Comparison of ENCODE assay signal across 10 cellular contexts in genomic region chr1:10724052-10724494, GRCh38.
DNase-seq lines count a peak whose midpoint lies in the region; FAIRE-seq and TF ChIP-seq lines count a peak whose summit lies in the region.
"Had no signal": no experiment of that assay in that cellular context is flagged by ENCODE, and none has a peak within 500 bp of the region (broad histone marks: within the 10 kb centered on the region; RNA-seq: fewer than 3 reads in every experiment).

No MANE protein-coding gene starts in this region.

- H3K4me1 ChIP-seq in breast epithelium (peaks cover 12 to 48% of the 10 kb centered on the region in 2 donors), muscle layer of duodenum (ENCODE audit: control insufficient read depth in 1 of 2, insufficient read depth in 2 of 2, low read length in 2 of 2) (peaks cover 0 to 38% of the 10 kb centered on the region in 2 donors)

- no peak for TF ChIP-seq CTCF in breast epithelium (IDR thresholded peaks at IDR 0.05)

- intact Hi-C loops in breast epithelium (cut with DNase I; ENCODE audit: low total_unique reads), result no loop called here

- no peaks in the 10 kb centered on the region for H3K9me3 ChIP-seq in breast epithelium
- no peaks in the 10 kb centered on the region for H3K9me3 ChIP-seq in muscle layer of duodenum (ENCODE audit: control insufficient read depth in 1 of 2, low read length in 2 of 2)

- H3K27ac ChIP-seq in breast epithelium (peak overlapping the region; percentile 90 to 91), muscle layer of duodenum (ENCODE audit: low read length) (peak overlapping the region; percentile 58)

- no peak overlapping the region for H3K4me3 ChIP-seq in breast epithelium
- H3K4me3 ChIP-seq in muscle layer of duodenum (ENCODE audit: low read depth in 1 of 2, low read length in 2 of 2), result no peak overlapping the region

- DNase-seq in COLO668 (lab: John Stamatoyannopoulos, UW; ENCODE audit: unreplicated experiment) (peak; percentile 87), NCI-H2081 (lab: John Stamatoyannopoulos, UW) (peak; percentile 71 to 86), breast epithelium (ENCODE audit: low spot score in 2 of 2) (peak; percentile 87 to 89), retina (no peak), kidney glomerular epithelial cell (lab: John Stamatoyannopoulos, UW) (no peak), GM12892 (ENCODE audit: insufficient read length) (no peak)
- no peak for DNase-seq in stimulated activated CD4-positive, alpha-beta T cell treated with anti-CD3 and anti-CD28 coated beads, Interleukin-12 subunit alpha, Interleukin-12 subunit beta, amount 100 ng/mL, for 4 hours
- DNase-seq: GOT3 had no signal

- H3K27me3 ChIP-seq in breast epithelium, result no peaks in the 10 kb centered on the region
- no peaks in the 10 kb centered on the region for H3K27me3 ChIP-seq in muscle layer of duodenum (ENCODE audit: low read depth, low read length)

- no peak for FAIRE-seq in GM12892 (lab: Jason Lieb, UNC)
- FAIRE-seq: D721Med had no signal

- no peak for TF ChIP-seq POLR2A in breast epithelium (IDR thresholded peaks at IDR 0.05)
- no peak for TF ChIP-seq POLR2A in GM12892 (IDR thresholded peaks at IDR 0.05; ENCODE audit: low read depth, low read length)

- H3K36me3 ChIP-seq in breast epithelium, result no peaks in the 10 kb centered on the region
- H3K36me3 ChIP-seq in muscle layer of duodenum (ENCODE audit: control insufficient read depth in 1 of 2, insufficient read depth in 2 of 2, low read length in 2 of 2), result no peaks in the 10 kb centered on the region

Comparison
In these comparisons a context has a peak if more than half of its experiments do, and no peak if none do; other contexts are left out.
1. DNase-seq: peak in COLO668 (single experiment), NCI-H2081 (2 of 2) and breast epithelium (2 of 2); none in retina (single experiment), kidney glomerular epithelial cell (single experiment), GM12892 (single experiment) and stimulated activated CD4-positive, alpha-beta T cell treated with anti-CD3 and anti-CD28 coated beads, Interleukin-12 subunit alpha, Interleukin-12 subunit beta, amount 100 ng/mL, for 4 hours (single experiment).